8 cellular contexts compared by ENCODE assay signal in the genomic region with DNA sequence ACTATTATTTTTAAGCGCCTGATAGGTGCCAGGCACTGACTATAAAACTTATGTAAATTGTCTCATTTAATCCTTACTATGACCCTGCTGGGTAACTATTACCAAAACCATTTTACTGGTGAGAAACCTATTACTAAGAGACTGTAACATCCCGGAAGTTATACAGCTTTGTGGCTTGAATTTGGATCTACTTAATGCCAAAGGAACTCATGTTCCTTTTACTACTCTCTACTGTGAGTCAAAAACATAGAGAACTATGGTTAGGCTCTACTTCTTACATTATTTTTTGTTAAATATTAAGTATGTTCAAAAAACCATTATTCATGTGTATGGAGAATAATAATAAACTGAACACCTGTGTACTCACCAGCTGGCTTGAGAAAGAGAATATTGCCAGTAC. TPM values are rescaled to one million over a fixed set of nuclear protein-coding genes. Genes with fewer than 3 reads are reported as not detected.
DNase-seq lines count a peak whose midpoint lies in the region; ATAC-seq, FAIRE-seq and TF ChIP-seq lines count a peak whose summit lies in the region.
"Not testable (repeated sequence)": the region's sequence is repeated elsewhere in the genome, so short reads cannot be mapped to it uniquely, and the experiment has no call there.

No MANE protein-coding gene starts in this region.

- H3K27ac Mint-ChIP-seq in stimulated activated memory B cell treated with anti-CD40 and anti-IgM and Interleukin-4, amounts not matched to agents 10 μg/mL and 1 μg/mL and 100 μg/mL, for 72 hours, result peak overlapping the region; percentile 99

- H3K36me3 Mint-ChIP-seq in stimulated activated memory B cell treated with anti-CD40 and anti-IgM and Interleukin-4, amounts not matched to agents 10 μg/mL and 1 μg/mL and 100 μg/mL, for 72 hours, result not testable (repeated sequence)

- H3K4me3 Mint-ChIP-seq in stimulated activated memory B cell treated with anti-CD40 and anti-IgM and Interleukin-4, amounts not matched to agents 10 μg/mL and 1 μg/mL and 100 μg/mL, for 72 hours, result not testable (repeated sequence)

- TF ChIP-seq POLR2A in GM12892 (IDR thresholded peaks at IDR 0.05; ENCODE audit: low read depth, low read length), result not testable (repeated sequence)

- not testable (repeated sequence) for H3K27me3 Mint-ChIP-seq in stimulated activated memory B cell treated with anti-CD40 and anti-IgM and Interleukin-4, amounts not matched to agents 10 μg/mL and 1 μg/mL and 100 μg/mL, for 72 hours

- DNase-seq in GM12892 (ENCODE audit: insufficient read length), result not testable (repeated sequence)

- peak; percentile 90 for FAIRE-seq in GM12892 (lab: Jason Lieb, UNC)

- H3K9me3 Mint-ChIP-seq in stimulated activated memory B cell treated with anti-CD40 and anti-IgM and Interleukin-4, amounts not matched to agents 10 μg/mL and 1 μg/mL and 100 μg/mL, for 72 hours, result not testable (repeated sequence)

- peak; percentile 45 for ATAC-seq in GM18909 (IDR thresholded peaks at IDR 0.05; ENCODE audit: poor library complexity, unreplicated experiment)
- peak; percentile 33 for ATAC-seq in GM19463 (IDR thresholded peaks at IDR 0.05; ENCODE audit: unreplicated experiment)
- ATAC-seq in GM21786 (IDR thresholded peaks at IDR 0.05; ENCODE audit: unreplicated experiment), result peak; percentile 30
- ATAC-seq in HG02973 (IDR thresholded peaks at IDR 0.05; ENCODE audit: unreplicated experiment), result peak; percentile 19
- ATAC-seq in HG03159 (IDR thresholded peaks at IDR 0.05; ENCODE audit: unreplicated experiment), result peak; percentile 42
- ATAC-seq in HG03571 (IDR thresholded peaks at IDR 0.05; ENCODE audit: unreplicated experiment), result peak; percentile 45
- not testable (repeated sequence) for ATAC-seq in stimulated activated memory B cell treated with anti-CD40 and anti-IgM and Interleukin-4, amounts not matched to agents 10 μg/mL and 1 μg/mL and 100 μg/mL, for 72 hours

- H3K4me1 Mint-ChIP-seq in stimulated activated memory B cell treated with anti-CD40 and anti-IgM and Interleukin-4, amounts not matched to agents 10 μg/mL and 1 μg/mL and 100 μg/mL, for 72 hours, result peaks cover 57% of the 10 kb centered on the region

RNA-seq across cellular contexts. Expression of gene FBXW7, which starts 14.8 kb away (rescaled TPM):
- 61.2 TPM for polyA plus RNA-seq in GM12892 (2012; ENCODE audit: missing spikeins)
